ENCODE assay signal across 8 cellular contexts in the genomic region with DNA sequence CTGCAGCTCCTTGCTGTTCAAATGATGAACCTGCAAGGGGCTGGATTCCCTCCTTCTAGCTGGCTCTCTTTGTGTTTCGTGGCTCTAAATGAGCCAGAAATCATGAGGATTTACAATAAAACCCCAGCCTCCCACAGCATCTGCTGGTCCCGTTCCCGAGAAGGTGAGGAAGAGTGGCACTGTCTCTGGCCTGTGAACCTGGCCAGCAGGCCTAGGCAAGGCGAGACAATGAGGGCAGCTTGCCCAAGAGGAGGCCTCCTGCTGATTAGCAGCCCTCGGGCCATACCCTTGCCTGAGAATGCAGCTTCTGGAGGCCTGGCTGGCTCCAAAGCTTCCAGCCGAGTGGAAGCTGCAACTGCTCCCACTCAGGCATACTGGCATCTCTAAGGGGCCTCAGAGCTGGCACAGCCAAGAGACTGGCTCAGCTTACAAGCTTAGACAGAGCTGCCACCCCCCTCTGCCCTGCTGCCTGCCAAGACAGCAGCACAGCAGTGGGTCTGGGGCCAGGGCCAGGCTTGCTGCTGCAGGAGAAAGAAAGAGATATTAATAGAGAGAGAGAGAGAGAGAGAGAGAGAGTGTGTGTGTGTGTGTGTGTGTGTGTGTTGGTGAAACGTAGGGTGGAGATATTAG.
DNase-seq lines count a peak whose midpoint lies in the region; ATAC-seq, FAIRE-seq and TF ChIP-seq lines count a peak whose summit lies in the region.

No MANE protein-coding gene starts in this region.

- H3K9ac ChIP-seq in rectal smooth muscle tissue (ENCODE audit: low read length): no peak overlapping the region

- POLR2A ChIA-PET in naive thymus-derived CD8-positive, alpha-beta T cell (lab: Charles Lee): no interaction called here

- intact Hi-C loops in Right ventricle myocardium inferior (cut with DNase I): loop anchor here (2.0 kb wide), 1 partner anchor 46 kb away; no protein-coding TSS in a partner anchor

- peaks cover 0 to under 1% (median 0%) of the 10 kb centered on the region in 5 donors for H3K27me3 Mint-ChIP-seq in naive thymus-derived CD8-positive, alpha-beta T cell

- H3K27me3 ChIP-seq in SJCRH30: no peaks in the 10 kb centered on the region
- no peaks in the 10 kb centered on the region for H3K27me3 ChIP-seq in rectal smooth muscle tissue (ENCODE audit: control insufficient read depth, insufficient read depth, low read length)

- H3K4me3 ChIP-seq in SJCRH30 (peak overlapping the region; percentile 33), rectal smooth muscle tissue (ENCODE audit: low read length) (peak overlapping the region; percentile 5)

- peak; percentile 41 for FAIRE-seq in GM12891 (lab: Jason Lieb, UNC)

- H3K9me3 ChIP-seq in SJCRH30 (replicated peaks): no peaks in the 10 kb centered on the region

- H3K4me1 ChIP-seq in SJCRH30 (no peaks in the 10 kb centered on the region; the same call in 1 of the 2 replicates), rectal smooth muscle tissue (ENCODE audit: control insufficient read depth, insufficient read depth, low read length) (peaks cover 28% of the 10 kb centered on the region)

- no peaks in the 10 kb centered on the region for H3K9me3 Mint-ChIP-seq in naive thymus-derived CD8-positive, alpha-beta T cell

- H3K36me3 ChIP-seq in SJCRH30: no peaks in the 10 kb centered on the region
- H3K36me3 ChIP-seq in rectal smooth muscle tissue (ENCODE audit: control insufficient read depth, insufficient read depth, low read length): no peaks in the 10 kb centered on the region

- peaks cover 11 to 24% (median 17%) of the 10 kb centered on the region in 4 donors for H3K4me1 Mint-ChIP-seq in naive thymus-derived CD8-positive, alpha-beta T cell

- ATAC-seq in Right ventricle myocardium inferior (peak; percentile 91), HG03565 (IDR thresholded peaks at IDR 0.05; ENCODE audit: unreplicated experiment) (no peak), GM21367 (IDR thresholded peaks at IDR 0.05; ENCODE audit: unreplicated experiment) (no peak), HG02678 (IDR thresholded peaks at IDR 0.05; ENCODE audit: unreplicated experiment) (no peak)
- ATAC-seq in naive thymus-derived CD8-positive, alpha-beta T cell: no peak

- no peak overlapping the region for H3K4me3 Mint-ChIP-seq in naive thymus-derived CD8-positive, alpha-beta T cell

- H3K27ac Mint-ChIP-seq in naive thymus-derived CD8-positive, alpha-beta T cell: peak overlapping the region in 1 of 10 donors; percentile 65

- DNase-seq in GM12891 (ENCODE audit: insufficient read length, low spot score) (no peak), SJCRH30 (peak; percentile 41 to 57), Right ventricle myocardium inferior (ENCODE audit: missing footprints) (peak; percentile 87)
- no peak for DNase-seq in naive thymus-derived CD8-positive, alpha-beta T cell

- peaks cover 0 to 6% (median 2%) of the 10 kb centered on the region in 3 donors for H3K36me3 Mint-ChIP-seq in naive thymus-derived CD8-positive, alpha-beta T cell

- TF ChIP-seq POLR2A in GM12891 (IDR thresholded peaks at IDR 0.05; ENCODE audit: low read depth, low read length): no peak

- H3K27ac ChIP-seq in SJCRH30 (no peak overlapping the region), rectal smooth muscle tissue (ENCODE audit: low read depth, low read length) (peak overlapping the region; percentile 80)

TF ChIP-seq in GM12891, 5 proteins besides CTCF, POLR2A, EP300 and RAD21:
- TF ChIP-seq TAF1 (IDR thresholded peaks at IDR 0.05; ENCODE audit: low read depth, low read length) (no peak), SPI1 (IDR thresholded peaks at IDR 0.05; ENCODE audit: low read depth, low read length) (no peak), POLR2AphosphoS5 (IDR thresholded peaks at IDR 0.05; ENCODE audit: low read depth, low read length) (no peak), PAX5 (IDR thresholded peaks at IDR 0.05; ENCODE audit: insufficient read depth, low read length, severe bottlenecking) (no peak), POU2F2 (IDR thresholded peaks at IDR 0.05; ENCODE audit: low read depth, low read length) (no peak; the same call in 1 of the 2 replicates)

Comparison
In these comparisons a context has a peak if more than half of its experiments do, and no peak if none do; other contexts are left out.
1. DNase-seq: peak in SJCRH30 (2 of 2) and Right ventricle myocardium inferior (single experiment); none in GM12891 (single experiment) and naive thymus-derived CD8-positive, alpha-beta T cell (0 of 10).